8 cellular contexts compared by ENCODE assay signal in genomic region chr19:10402441-10403038, GRCh38. TPM values are rescaled to one million over a fixed set of nuclear protein-coding genes. Genes with fewer than 3 reads are reported as not detected.
DNase-seq lines count a peak whose midpoint lies in the region; ATAC-seq and TF ChIP-seq lines count a peak whose summit lies in the region.

No MANE protein-coding gene starts in this region.

- ATAC-seq in GM21717 (IDR thresholded peaks at IDR 0.05; ENCODE audit: unreplicated experiment) (no peak), HG02981 (IDR thresholded peaks at IDR 0.05; ENCODE audit: unreplicated experiment) (no peak)

- peaks cover 18% of the 10 kb centered on the region for H3K79me1 ChIP-seq in H9 (ENCODE audit: insufficient read depth, low read depth, low read length, poor library complexity, severe bottlenecking)

- H3K27me3 ChIP-seq in H9 (ENCODE audit: insufficient read depth, low read length) (no peaks in the 10 kb centered on the region; the same call in 1 of the 2 replicates), hepatocyte (peaks cover 24% of the 10 kb centered on the region), spleen (replicated peaks in 1 of 7) (peaks cover 0 to 28% (median 14%) of the 10 kb centered on the region in 7 donors)

- peaks cover 24% of the 10 kb centered on the region for H3K23me2 ChIP-seq in H9 (ENCODE audit: insufficient read length, low read depth, low read length, poor library complexity, severe bottlenecking)

- H3K4me1 ChIP-seq in H9 (ENCODE audit: insufficient read depth, low read length), result no peaks in the 10 kb centered on the region
- peaks cover 11% of the 10 kb centered on the region for H3K4me1 ChIP-seq in hepatocyte (ENCODE audit: insufficient read depth)
- peaks cover 48 to 97% (median 83%) of the 10 kb centered on the region in 6 donors for H3K4me1 ChIP-seq in spleen

- H3K9me3 Mint-ChIP-seq in H9, result no peaks in the 10 kb centered on the region
- H3K9me3 Mint-ChIP-seq in activated T-helper 1 cell treated with anti-CD3 and anti-CD28 coated beads, Interleukin-12 subunit alpha, Interleukin-12 subunit beta, Interleukin-2, Interleukin-4 antibody, amounts not matched to agents 30 ng/mL and 10 ng/mL and 1 ng/mL, durations not matched to agents 14 hours and 24 hours and 36 hours, result no peaks in the 10 kb centered on the region

- H4K8ac ChIP-seq in H9 (replicated peaks; ENCODE audit: insufficient read length, low read depth, low read length), result no peak overlapping the region

- peak overlapping the region; percentile 56 for H3K4me3 ChIP-seq in hepatocyte
- peak overlapping the region; percentile 86 to 98 (median 90) for H3K4me3 ChIP-seq in spleen

- H3K27ac Mint-ChIP-seq in H9, result peak overlapping the region; percentile 69 to 95 (median 94); a peak in 6 of 7 replicates
- peak overlapping the region; percentile 96 for H3K27ac Mint-ChIP-seq in activated T-helper 1 cell treated with anti-CD3 and anti-CD28 coated beads, Interleukin-12 subunit alpha, Interleukin-12 subunit beta, Interleukin-2, Interleukin-4 antibody, amounts not matched to agents 30 ng/mL and 10 ng/mL and 1 ng/mL, durations not matched to agents 14 hours and 24 hours and 36 hours

- no peak overlapping the region for H2BK12ac ChIP-seq in H9 (ENCODE audit: insufficient read length, low read depth, low read length)

- no peak overlapping the region for H4K5ac ChIP-seq in H9 (ENCODE audit: insufficient read length, low read depth, low read length)

- no peak overlapping the region; the same call in 1 of the 2 replicates for H3K14ac ChIP-seq in H9 (ENCODE audit: insufficient read depth, low read length)

- H3K36me3 Mint-ChIP-seq in H9 (ENCODE audit: insufficient read depth in 1 of 3, low read depth in 3 of 3), result peaks cover 4 to 29% (median 14%) of the 10 kb centered on the region in 3 experiments; a peak in 6 of 7 replicates
- peaks cover 30% of the 10 kb centered on the region for H3K36me3 Mint-ChIP-seq in activated T-helper 1 cell treated with anti-CD3 and anti-CD28 coated beads, Interleukin-12 subunit alpha, Interleukin-12 subunit beta, Interleukin-2, Interleukin-4 antibody, amounts not matched to agents 30 ng/mL and 10 ng/mL and 1 ng/mL, durations not matched to agents 14 hours and 24 hours and 36 hours (ENCODE audit: low read depth)

- WGBS in H9 (ENCODE audit: extremely low coverage, insufficient read length, low lambda C conversion rate), result no CpG with 5 or more reads among the region's 15 CpGs
- whole genome bisulfite sequencing in hepatocyte (ENCODE audit: low lambda C conversion rate, missing lambda C conversion rate), result 4% methylated on average over 14 of the region's 15 CpGs
- WGBS in spleen, 5 donors, result 0 to 1% (median 0%) methylated on average over 15 of the region's 15 CpGs

- H3K9me3 ChIP-seq in H9 (ENCODE audit: control insufficient read depth, low read depth, low read length) (no peaks in the 10 kb centered on the region), hepatocyte (ENCODE audit: low read depth) (no peaks in the 10 kb centered on the region), spleen (no peaks in the 10 kb centered on the region)

- H3K4me2 ChIP-seq in H9 (ENCODE audit: insufficient read depth, insufficient read length, low read length) (peak overlapping the region; percentile 68), hepatocyte (peak overlapping the region; percentile 86)

- H2BK15ac ChIP-seq in H9 (ENCODE audit: low read depth, low read length), result no peak overlapping the region

- H2BK5ac ChIP-seq in H9 (ENCODE audit: insufficient read length, low read length), result no peak overlapping the region

- peak overlapping the region; percentile 96 to 97 for H3K4me3 Mint-ChIP-seq in H9
- H3K4me3 Mint-ChIP-seq in activated T-helper 1 cell treated with anti-CD3 and anti-CD28 coated beads, Interleukin-12 subunit alpha, Interleukin-12 subunit beta, Interleukin-2, Interleukin-4 antibody, amounts not matched to agents 30 ng/mL and 10 ng/mL and 1 ng/mL, durations not matched to agents 14 hours and 24 hours and 36 hours, result peak overlapping the region; percentile 94

- no peak overlapping the region for H3K56ac ChIP-seq in H9 (ENCODE audit: insufficient read length, low read depth, low read length)

- no peak overlapping the region for H2BK20ac ChIP-seq in H9 (ENCODE audit: low read depth, low read length, poor library complexity, severe bottlenecking)

- intact Hi-C loops in activated T-helper 1 cell treated with anti-CD3 and anti-CD28 coated beads, Interleukin-12 subunit alpha, Interleukin-12 subunit beta, Interleukin-2, Interleukin-4 antibody, amounts not matched to agents 30 ng/mL and 10 ng/mL and 1 ng/mL, durations not matched to agents 14 hours and 24 hours and 36 hours (cut with micrococcal nuclease), result loop anchor here (1.0 to 10.0 kb wide), 10 partner anchors 14 to 692 kb away; partner anchors contain the start of genes RAVER1 and TYK2
- intact Hi-C loops in spleen (cut with DNase I; ENCODE audit: low total_unique reads), result loop anchor here (10.0 kb wide), 1 partner anchor 172 kb away; no protein-coding TSS in a partner anchor

- H3K4me1 Mint-ChIP-seq in H9, result peaks cover 16 to 22% of the 10 kb centered on the region in 2 experiments
- peaks cover 50% of the 10 kb centered on the region for H3K4me1 Mint-ChIP-seq in activated T-helper 1 cell treated with anti-CD3 and anti-CD28 coated beads, Interleukin-12 subunit alpha, Interleukin-12 subunit beta, Interleukin-2, Interleukin-4 antibody, amounts not matched to agents 30 ng/mL and 10 ng/mL and 1 ng/mL, durations not matched to agents 14 hours and 24 hours and 36 hours (ENCODE audit: low read depth)

- H3K79me2 ChIP-seq in H9 (ENCODE audit: insufficient read depth, low read length), result peaks cover 18% of the 10 kb centered on the region; the same call in 1 of the 2 replicates
- peaks cover 54% of the 10 kb centered on the region for H3K79me2 ChIP-seq in hepatocyte

- DNase-seq in H9 (no peak), hepatocyte (ENCODE audit: low spot score) (peak; percentile 47), spleen (no peak), medulla oblongata (ENCODE audit: extremely low spot score) (no peak)
- DNase-seq in activated T-helper 1 cell treated with anti-CD3 and anti-CD28 coated beads, Interleukin-12 subunit alpha, Interleukin-12 subunit beta, Interleukin-2, Interleukin-4 antibody, amounts not matched to agents 30 ng/mL and 10 ng/mL and 1 ng/mL, durations not matched to agents 14 hours and 24 hours and 36 hours (ENCODE audit: low spot score), result no peak

- H3T11ph ChIP-seq in H9 (ENCODE audit: low read length), result no peak overlapping the region

- peaks cover 29% of the 10 kb centered on the region for H3K27me3 Mint-ChIP-seq in H9 (ENCODE audit: low read depth)
- H3K27me3 Mint-ChIP-seq in activated T-helper 1 cell treated with anti-CD3 and anti-CD28 coated beads, Interleukin-12 subunit alpha, Interleukin-12 subunit beta, Interleukin-2, Interleukin-4 antibody, amounts not matched to agents 30 ng/mL and 10 ng/mL and 1 ng/mL, durations not matched to agents 14 hours and 24 hours and 36 hours (ENCODE audit: insufficient read depth), result no peaks in the 10 kb centered on the region

- H2BK120ac ChIP-seq in H9 (ENCODE audit: low read depth, low read length, poor library complexity, severe bottlenecking), result no peak overlapping the region

- H2AK5ac ChIP-seq in H9 (ENCODE audit: insufficient read length, low read length), result no peak overlapping the region

- no peak overlapping the region for H3K18ac ChIP-seq in H9 (ENCODE audit: insufficient read length, low read depth, low read length)

- no peak overlapping the region for H4K91ac ChIP-seq in H9 (ENCODE audit: insufficient read length, low read depth, low read length)

- peak overlapping the region; percentile 68 for H3K9ac ChIP-seq in H9 (ENCODE audit: extremely low read depth, insufficient read length, low read length)

- H2AFZ ChIP-seq in H9 (ENCODE audit: low read length) (no peak overlapping the region), hepatocyte (peak overlapping the region; percentile 62)

- no peak for TF ChIP-seq POLR2A in spleen (IDR thresholded peaks at IDR 0.05)

- no peak for TF ChIP-seq CTCF in 22Rv1 (IDR thresholded peaks at IDR 0.05)
- TF ChIP-seq CTCF in H9 (conservative IDR thresholded peaks at IDR 0.05), result no peak
- no peak for TF ChIP-seq CTCF in hepatocyte (IDR thresholded peaks at IDR 0.05; ENCODE audit: poor library complexity)
- TF ChIP-seq CTCF in spleen (IDR thresholded peaks at IDR 0.05 in 8 of 11, conservative IDR thresholded peaks at IDR 0.05 in 3 of 11), result no peak

- no peaks in the 10 kb centered on the region for H3K9me2 ChIP-seq in hepatocyte (replicated peaks; ENCODE audit: insufficient read depth)

- H3K4ac ChIP-seq in H9 (ENCODE audit: low read depth, low read length), result no peak overlapping the region

- H3K23ac ChIP-seq in H9 (ENCODE audit: insufficient read length, low read depth, low read length), result no peak overlapping the region

- H3K36me3 ChIP-seq in hepatocyte (replicated peaks; ENCODE audit: insufficient read depth, low read depth) (no peaks in the 10 kb centered on the region), spleen (peaks cover 0 to 28% (median 0%) of the 10 kb centered on the region in 6 donors)

- H3K27ac ChIP-seq in 22Rv1 (peak overlapping the region; percentile 74), H9 (ENCODE audit: insufficient read length, low read depth, low read length) (no peak overlapping the region), hepatocyte (peak overlapping the region; percentile 38), spleen (peak overlapping the region in 7 of 8 donors; percentile 42 to 91 (median 85))

- H4K20me1 ChIP-seq in H9 (ENCODE audit: control insufficient read depth, insufficient read depth, insufficient read length) (no peaks in the 10 kb centered on the region), hepatocyte (ENCODE audit: insufficient read depth, poor library complexity, severe bottlenecking) (peaks cover 25% of the 10 kb centered on the region)

RNA-seq across cellular contexts. Expression of gene CDC37, which starts 0.8 kb away (rescaled TPM):
- 155 and 164 TPM in 2 replicates for total RNA-seq in H9 (2021)
- 320 and 326 TPM in 2 replicates for total RNA-seq in activated T-helper 1 cell treated with anti-CD3 and anti-CD28 coated beads, Interleukin-12 subunit alpha, Interleukin-12 subunit beta, Interleukin-2, Interleukin-4 antibody, amounts not matched to agents 30 ng/mL and 10 ng/mL and 1 ng/mL, durations not matched to agents 14 hours and 24 hours and 36 hours
- total RNA-seq in hepatocyte, result 124 and 144 TPM in 2 replicates
- polyA plus RNA-seq in hepatocyte, result 196 and 224 TPM in 2 replicates
- 100 to 1,000 TPM; 131 to 186 (median 150) TPM for total RNA-seq in spleen
- 100 to 1,000 TPM; 142 to 387 (median 251) TPM for polyA plus RNA-seq in spleen

RNA-seq across cellular contexts. Expression of gene PDE4A, which starts 17.8 kb away (rescaled TPM):
- total RNA-seq in H9 (2021), result 8.5 and 8.9 TPM in 2 replicates
- 67.7 and 71.1 TPM in 2 replicates for total RNA-seq in activated T-helper 1 cell treated with anti-CD3 and anti-CD28 coated beads, Interleukin-12 subunit alpha, Interleukin-12 subunit beta, Interleukin-2, Interleukin-4 antibody, amounts not matched to agents 30 ng/mL and 10 ng/mL and 1 ng/mL, durations not matched to agents 14 hours and 24 hours and 36 hours
- total RNA-seq in hepatocyte, result 1.3 and 2.8 TPM in 2 replicates
- 4.3 and 5.8 TPM in 2 replicates for polyA plus RNA-seq in hepatocyte
- 10 to 100 TPM; 12.0 to 17.3 (median 13.3) TPM for total RNA-seq in spleen
- 1 to 10 TPM; 2.1 to 4.4 (median 3.2) TPM for polyA plus RNA-seq in spleen

RNA-seq across cellular contexts. Expression of gene TYK2, which starts 22.2 kb away (rescaled TPM):
- total RNA-seq in H9 (2021) (50.1 and 61.4 TPM in 2 replicates), hepatocyte (52.4 and 63.6 TPM in 2 replicates), spleen (100 to 1,000 TPM; 208 to 299 (median 246) TPM)
- total RNA-seq in activated T-helper 1 cell treated with anti-CD3 and anti-CD28 coated beads, Interleukin-12 subunit alpha, Interleukin-12 subunit beta, Interleukin-2, Interleukin-4 antibody, amounts not matched to agents 30 ng/mL and 10 ng/mL and 1 ng/mL, durations not matched to agents 14 hours and 24 hours and 36 hours, result 268 and 271 TPM in 2 replicates
- polyA plus RNA-seq in hepatocyte (94.3 and 108 TPM in 2 replicates), spleen (100 to 1,000 TPM; 159 to 422 (median 257) TPM)
